In the genomic region with DNA sequence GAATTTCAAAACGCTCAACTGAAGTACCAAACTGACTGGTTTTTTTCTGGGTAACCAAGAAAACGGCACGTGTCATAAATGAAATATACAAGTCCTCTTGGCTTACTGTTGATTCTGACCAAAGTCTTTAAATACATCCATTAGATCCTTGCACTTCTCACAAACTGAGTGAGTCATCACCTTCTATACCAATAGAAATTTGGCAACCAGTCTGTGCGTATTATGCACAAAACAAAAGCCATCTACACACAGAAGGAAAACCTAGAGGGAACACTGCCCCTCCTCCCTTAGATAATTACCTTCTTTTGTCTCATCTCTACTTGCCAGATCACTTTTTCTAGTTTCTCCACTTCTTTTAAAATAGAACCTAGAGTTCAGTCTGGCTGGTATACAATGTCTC, we compare ENCODE assay signal across 14 cellular contexts.
DNase-seq lines count a peak whose midpoint lies in the region; ATAC-seq and TF ChIP-seq lines count a peak whose summit lies in the region.
"Had no signal": no experiment of that assay in that cellular context is flagged by ENCODE, and none has a peak within 500 bp of the region (broad histone marks: within the 10 kb centered on the region; RNA-seq: fewer than 3 reads in every experiment).

No MANE protein-coding gene starts in this region.

- H3K27me3 Mint-ChIP-seq in activated naive CD8-positive, alpha-beta T cell treated with anti-CD3 and anti-CD28 coated beads for 36 hours: no peaks in the 10 kb centered on the region

- peak; percentile 69 for ATAC-seq in RWPE2 (ENCODE audit: low read depth)
- ATAC-seq: left colon, WTC11 had no signal

- H3K4me3 ChIP-seq in RWPE2 (ENCODE audit: severe bottlenecking) (no peak overlapping the region), hepatocyte (no peak overlapping the region)
- H3K4me3 ChIP-seq: adrenal gland, sigmoid colon had no signal

- H3K4me1 ChIP-seq in RWPE2 (ENCODE audit: insufficient read depth, poor library complexity, severe bottlenecking) (no peaks in the 10 kb centered on the region), hepatocyte (ENCODE audit: insufficient read depth) (peaks cover 16% of the 10 kb centered on the region)
- H3K4me1 ChIP-seq: sigmoid colon had no signal

- no peak for TF ChIP-seq CTCF in RWPE2 (IDR thresholded peaks at IDR 0.05; ENCODE audit: poor library complexity, severe bottlenecking)
- TF ChIP-seq CTCF in hepatocyte (IDR thresholded peaks at IDR 0.05; ENCODE audit: poor library complexity): no peak

- H3K79me2 ChIP-seq in hepatocyte: no peaks in the 10 kb centered on the region

- H3K27ac Mint-ChIP-seq in activated naive CD8-positive, alpha-beta T cell treated with anti-CD3 and anti-CD28 coated beads for 36 hours: no peak overlapping the region
- H3K27ac Mint-ChIP-seq: WTC11 had no signal

- H3K9me2 ChIP-seq in hepatocyte (replicated peaks; ENCODE audit: insufficient read depth): no peaks in the 10 kb centered on the region

- peaks cover 11% of the 10 kb centered on the region for H3K4me1 Mint-ChIP-seq in activated naive CD8-positive, alpha-beta T cell treated with anti-CD3 and anti-CD28 coated beads for 36 hours

- no peak overlapping the region for H3K4me3 Mint-ChIP-seq in activated naive CD8-positive, alpha-beta T cell treated with anti-CD3 and anti-CD28 coated beads for 36 hours
- H3K4me3 Mint-ChIP-seq: CD4-positive, CD25-positive, alpha-beta regulatory T cell; naive B cell; WTC11 had no signal

- H3K36me3 ChIP-seq in RWPE2 (ENCODE audit: low read depth) (no peaks in the 10 kb centered on the region), hepatocyte (replicated peaks; ENCODE audit: insufficient read depth, low read depth) (no peaks in the 10 kb centered on the region)
- H3K36me3 ChIP-seq: adrenal gland, sigmoid colon had no signal

- no peak overlapping the region for H2AFZ ChIP-seq in hepatocyte

- H4K20me1 ChIP-seq in hepatocyte (ENCODE audit: insufficient read depth, poor library complexity, severe bottlenecking): no peaks in the 10 kb centered on the region

- H3K9me3 ChIP-seq in RWPE2 (ENCODE audit: severe bottlenecking): no peaks in the 10 kb centered on the region
- no peaks in the 10 kb centered on the region for H3K9me3 ChIP-seq in hepatocyte (ENCODE audit: low read depth)
- H3K9me3 ChIP-seq: adrenal gland, sigmoid colon had no signal

- no peaks in the 10 kb centered on the region for H3K27me3 ChIP-seq in RWPE2 (ENCODE audit: insufficient read depth, poor library complexity, severe bottlenecking)
- no peaks in the 10 kb centered on the region for H3K27me3 ChIP-seq in hepatocyte
- H3K27me3 ChIP-seq: adrenal gland, sigmoid colon had no signal

- H3K36me3 Mint-ChIP-seq in activated naive CD8-positive, alpha-beta T cell treated with anti-CD3 and anti-CD28 coated beads for 36 hours: no peaks in the 10 kb centered on the region
- H3K36me3 Mint-ChIP-seq: CD4-positive, CD25-positive, alpha-beta regulatory T cell; naive B cell had no signal

- 74% methylated on average over 4 of the region's 4 CpGs for WGBS in hepatocyte (ENCODE audit: low lambda C conversion rate, missing lambda C conversion rate)

- peak; percentile 46 for DNase-seq in EH (ENCODE audit: low read depth)
- DNase-seq in NCI-H1105 (lab: John Stamatoyannopoulos, UW): peak; percentile 48
- no peak for DNase-seq in RWPE2 (ENCODE audit: low spot score)
- DNase-seq in hepatocyte (ENCODE audit: low spot score): no peak
- DNase-seq in activated naive CD8-positive, alpha-beta T cell treated with anti-CD3 and anti-CD28 coated beads for 36 hours: no peak
- no peak for DNase-seq in islet precursor cell
- no peak for DNase-seq in mesenteric fat pad (ENCODE audit: low spot score)
- DNase-seq: CD4-positive, CD25-positive, alpha-beta regulatory T cell; KBM-7; left colon; naive B cell; sigmoid colon had no signal

- no peak overlapping the region for H3K4me2 ChIP-seq in hepatocyte

- H3K27ac ChIP-seq in RWPE2 (ENCODE audit: poor library complexity, severe bottlenecking) (no peak overlapping the region), hepatocyte (peak overlapping the region; percentile 83)
- H3K27ac ChIP-seq: adrenal gland, sigmoid colon had no signal

- H3K9me3 Mint-ChIP-seq in activated naive CD8-positive, alpha-beta T cell treated with anti-CD3 and anti-CD28 coated beads for 36 hours: no peaks in the 10 kb centered on the region
- H3K9me3 Mint-ChIP-seq: naive B cell, WTC11 had no signal

Comparison
In these comparisons a context has a peak if more than half of its experiments do, and no peak if none do; other contexts are left out.
1. DNase-seq: peak in EH (single experiment) and NCI-H1105 (single experiment); none in RWPE2 (single experiment), hepatocyte (single experiment), activated naive CD8-positive, alpha-beta T cell treated with anti-CD3 and anti-CD28 coated beads for 36 hours (single experiment), islet precursor cell (single experiment) and mesenteric fat pad (single experiment).